In the genomic region with DNA sequence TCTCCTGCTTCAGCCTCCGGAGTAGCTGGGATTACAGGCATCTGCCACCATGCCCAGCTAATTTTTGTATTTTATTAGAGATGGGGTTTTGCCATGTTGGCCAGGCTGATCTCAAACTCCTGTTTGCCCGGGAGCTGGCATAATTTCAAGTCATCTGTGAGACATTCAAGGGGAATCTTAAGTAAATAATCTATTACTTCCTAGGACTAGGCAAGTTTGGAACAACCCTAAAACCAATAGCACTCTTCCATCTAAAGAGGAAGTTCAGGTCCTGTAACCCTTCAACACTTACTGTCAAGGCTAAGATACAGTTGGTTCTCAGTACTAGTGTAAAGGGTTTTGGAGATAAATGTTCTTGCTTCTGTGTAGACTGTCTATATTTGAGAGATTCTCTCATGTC, we compare ENCODE assay signal across 20 cellular contexts.
DNase-seq lines count a peak whose midpoint lies in the region; ATAC-seq, FAIRE-seq and TF ChIP-seq lines count a peak whose summit lies in the region.
"Had no signal": no experiment of that assay in that cellular context is flagged by ENCODE, and none has a peak within 500 bp of the region (broad histone marks: within the 10 kb centered on the region; RNA-seq: fewer than 3 reads in every experiment).

No MANE protein-coding gene starts in this region.

- no peaks in the 10 kb centered on the region for H3K9me3 Mint-ChIP-seq in osteocyte (ENCODE audit: unreplicated experiment)
- H3K9me3 Mint-ChIP-seq: activated B cell treated with CpG ODN at 0.5 μM for 24 hours, nephron progenitor cell had no signal

- H3K27me3 ChIP-seq in bronchial epithelial cell (ENCODE audit: control insufficient read depth, insufficient read depth, low read length) = no peaks in the 10 kb centered on the region
- H3K27me3 ChIP-seq: thyroid gland had no signal

- ATAC-seq in GM21528 (IDR thresholded peaks at IDR 0.05; ENCODE audit: low FRiP score, unreplicated experiment) = no peak
- ATAC-seq: left lobe of liver; stimulated activated naive B cell treated with anti-CD40 and anti-IgM and Interleukin-4, amounts not matched to agents 10 μg/mL and 1 μg/mL and 100 μg/mL, for 72 hours had no signal

- no peaks in the 10 kb centered on the region for H3K36me3 ChIP-seq in bronchial epithelial cell (ENCODE audit: control insufficient read depth, insufficient read depth, low read length)
- H3K36me3 ChIP-seq: HAP-1, thyroid gland had no signal

- H3K4me3 Mint-ChIP-seq in osteocyte (ENCODE audit: unreplicated experiment) = no peak overlapping the region
- H3K4me3 Mint-ChIP-seq: activated B cell treated with CpG ODN at 0.5 μM for 24 hours; central memory CD8-positive, alpha-beta T cell; nephron progenitor cell; stimulated activated naive B cell treated with anti-CD40 and anti-IgM and Interleukin-4, amounts not matched to agents 10 μg/mL and 1 μg/mL and 100 μg/mL, for 72 hours had no signal

- H3K36me3 Mint-ChIP-seq in osteocyte (ENCODE audit: unreplicated experiment) = no peaks in the 10 kb centered on the region
- H3K36me3 Mint-ChIP-seq: stimulated activated naive B cell treated with anti-CD40 and anti-IgM and Interleukin-4, amounts not matched to agents 10 μg/mL and 1 μg/mL and 100 μg/mL, for 72 hours had no signal

- peaks cover 24% of the 10 kb centered on the region for H3K4me1 Mint-ChIP-seq in osteocyte (ENCODE audit: unreplicated experiment)
- H3K4me1 Mint-ChIP-seq: activated B cell treated with CpG ODN at 0.5 μM for 24 hours; central memory CD8-positive, alpha-beta T cell; nephron progenitor cell; stimulated activated naive B cell treated with anti-CD40 and anti-IgM and Interleukin-4, amounts not matched to agents 10 μg/mL and 1 μg/mL and 100 μg/mL, for 72 hours had no signal

- DNase-seq in ELR (ENCODE audit: low read depth) (peak; percentile 63), MV-4-11 (lab: John Stamatoyannopoulos, UW) (peak; percentile 1), bronchial epithelial cell (ENCODE audit: low read depth) (peak; percentile 44), osteocyte (ENCODE audit: extremely low spot score, unreplicated experiment) (no peak), cerebellar cortex (ENCODE audit: low spot score) (no peak)
- no peak for DNase-seq in stimulated activated naive CD4-positive, alpha-beta T cell treated with Interleukin-2 at 50 U/mL for 16 hours (lab: John Stamatoyannopoulos, UW)
- DNase-seq: activated B cell treated with CpG ODN at 0.5 μM for 24 hours; activated CD4-positive, alpha-beta T cell treated with anti-CD3 and anti-CD28 coated beads, Interleukin-2, amount 50 U/mL, for 48 hours; activated naive CD4-positive, alpha-beta T cell treated with Interleukin-2 at 50 U/mL for 16 hours; DND-41; glutamatergic neuron; NCI-H1694; NCI-H774; nephron progenitor cell; stimulated activated naive B cell treated with anti-CD40 and anti-IgM and Interleukin-4, amounts not matched to agents 10 μg/mL and 1 μg/mL and 100 μg/mL, for 72 hours; thyroid gland had no signal

- peak overlapping the region; percentile 54 for H3K27ac Mint-ChIP-seq in osteocyte (ENCODE audit: unreplicated experiment)
- H3K27ac Mint-ChIP-seq: activated B cell treated with CpG ODN at 0.5 μM for 24 hours; nephron progenitor cell; stimulated activated naive B cell treated with anti-CD40 and anti-IgM and Interleukin-4, amounts not matched to agents 10 μg/mL and 1 μg/mL and 100 μg/mL, for 72 hours had no signal

- TF ChIP-seq CTCF in bronchial epithelial cell (IDR thresholded peaks at IDR 0.05; ENCODE audit: insufficient read depth, low read length, severe bottlenecking) (no peak), osteocyte (IDR thresholded peaks at IDR 0.05) (no peak)

- H3K4me3 ChIP-seq in bronchial epithelial cell (ENCODE audit: low read depth, low read length) = no peak overlapping the region
- H3K4me3 ChIP-seq: HAP-1, thyroid gland had no signal

- FAIRE-seq in bronchial epithelial cell (lab: Jason Lieb, UNC) = no peak

- no peaks in the 10 kb centered on the region for H3K27me3 Mint-ChIP-seq in osteocyte (ENCODE audit: unreplicated experiment)
- H3K27me3 Mint-ChIP-seq: activated B cell treated with CpG ODN at 0.5 μM for 24 hours; central memory CD8-positive, alpha-beta T cell; stimulated activated naive B cell treated with anti-CD40 and anti-IgM and Interleukin-4, amounts not matched to agents 10 μg/mL and 1 μg/mL and 100 μg/mL, for 72 hours had no signal

Comparison
In these comparisons a context has a peak if more than half of its experiments do, and no peak if none do; other contexts are left out.
1. DNase-seq: peak in ELR (single experiment), MV-4-11 (single experiment) and bronchial epithelial cell (single experiment); none in osteocyte (single experiment), stimulated activated naive CD4-positive, alpha-beta T cell treated with Interleukin-2 at 50 U/mL for 16 hours (single experiment) and cerebellar cortex (single experiment).